In genomic region chr16:280991-281659, GRCh38 we compare ENCODE assay signal across 15 cellular contexts. TPM values are rescaled to one million over a fixed set of nuclear protein-coding genes. Genes with fewer than 3 reads are reported as not detected.
DNase-seq lines count a peak whose midpoint lies in the region; TF ChIP-seq lines count a peak whose summit lies in the region.
"Had no signal": no experiment of that assay in that cellular context is flagged by ENCODE, and none has a peak within 500 bp of the region (broad histone marks: within the 10 kb centered on the region; RNA-seq: fewer than 3 reads in every experiment).

No MANE protein-coding gene starts in this region.

- WGBS in endodermal cell (ENCODE audit: insufficient coverage in 1 of 2, insufficient read length in 1 of 2), 2 experiments, result 70 to 74% methylated on average over 13 to 27 of the region's 27 CpGs
- WGBS in adrenal gland, 4 donors, result 33 to 66% (median 49%) methylated on average over 10 to 27 of the region's 27 CpGs

- intact Hi-C loops in A673 (cut with micrococcal nuclease; ENCODE audit: unreplicated experiment) (loop anchor here (2.0 kb wide), 1 partner anchor 72 kb away; the partner anchor contains the start of gene AXIN1), adrenal gland (cut with DNase I) (no loop called here)

- H3K4me1 Mint-ChIP-seq in endodermal cell, result no peaks in the 10 kb centered on the region
- H3K4me1 Mint-ChIP-seq in neural crest cell, result no peaks in the 10 kb centered on the region

- peaks cover 8% of the 10 kb centered on the region for H3K36me3 Mint-ChIP-seq in endodermal cell (ENCODE audit: low read depth)
- H3K36me3 Mint-ChIP-seq in neural crest cell (ENCODE audit: low read depth), result no peaks in the 10 kb centered on the region
- H3K36me3 Mint-ChIP-seq: naive B cell had no signal

- H3K9me3 ChIP-seq in A673 (ENCODE audit: low read depth, low read length, poor library complexity, severe bottlenecking) (no peaks in the 10 kb centered on the region), HUES6 (ENCODE audit: control insufficient read depth, insufficient read depth, low read depth, low read length) (no peaks in the 10 kb centered on the region), endodermal cell (ENCODE audit: control insufficient read depth, low read length) (no peaks in the 10 kb centered on the region), adrenal gland (replicated peaks in 1 of 3) (no peaks in the 10 kb centered on the region)
- H3K9me3 ChIP-seq: SJSA1 had no signal

- H3K27me3 Mint-ChIP-seq in endodermal cell (ENCODE audit: insufficient read depth) (peaks cover 15% of the 10 kb centered on the region), neural crest cell (ENCODE audit: low read depth) (peaks cover 46% of the 10 kb centered on the region)

- H3K4me3 Mint-ChIP-seq in endodermal cell (peak overlapping the region; percentile 58), neural crest cell (peak overlapping the region; percentile 69)
- H3K4me3 Mint-ChIP-seq: naive B cell had no signal

- H3K4me3 ChIP-seq in A673 (ENCODE audit: low read depth, low read length, poor library complexity, severe bottlenecking) (peak overlapping the region; percentile 52), HUES6 (ENCODE audit: low read depth, low read length) (peak overlapping the region; percentile 63), endodermal cell (ENCODE audit: low read length) (peak overlapping the region; percentile 66), adrenal gland (peak overlapping the region in 1 of 4 donors; percentile 42)
- H3K4me3 ChIP-seq: SJSA1 had no signal

- POLR2A ChIA-PET in A673 (lab: Charles Lee; ENCODE audit: low non-redundant PET), result no interaction called here

- H3K36me3 ChIP-seq in A673 (ENCODE audit: insufficient read depth, low read length, poor library complexity, severe bottlenecking) (no peaks in the 10 kb centered on the region), HUES6 (ENCODE audit: control insufficient read depth, insufficient read depth, low read length) (peaks cover 4% of the 10 kb centered on the region; the same call in 1 of the 2 replicates), endodermal cell (ENCODE audit: control insufficient read depth, insufficient read depth, low read length) (no peaks in the 10 kb centered on the region), adrenal gland (replicated peaks in 1 of 2) (no peaks in the 10 kb centered on the region)
- H3K36me3 ChIP-seq: SJSA1 had no signal

- TF ChIP-seq POLR2A in adrenal gland (IDR thresholded peaks at IDR 0.05), result no peak

- CTCF ChIA-PET in A673 (lab: Charles Lee), result no interaction called here

- no peak for DNase-seq in A673 (ENCODE audit: low spot score)
- no peak for DNase-seq in endodermal cell
- DNase-seq in neural crest cell (ENCODE audit: low read depth, low spot score), result no peak
- DNase-seq in NCI-H1105 treated with DMSO at 0.1 percent for 48 hours (lab: John Stamatoyannopoulos, UW), result no peak
- DNase-seq in adrenal gland, result no peak
- no peak for DNase-seq in putamen (ENCODE audit: low spot score)
- no peak for DNase-seq in NK-92 treated with Interleukin-12 subunit alpha and Interleukin-12 subunit beta, amount 100 ng/mL, for 24 hours (lab: John Stamatoyannopoulos, UW)
- DNase-seq: activated T-cell treated with anti-CD3 and anti-CD28 coated beads, Interleukin-2, amount 50 U/mL, for 1 hour; naive B cell; stimulated activated CD4-positive, alpha-beta T cell treated with anti-CD3 and anti-CD28 coated beads, Interleukin-15, amount 100 ng/mL, for 24 hours; stimulated activated CD8-positive, alpha-beta memory T cell treated with anti-CD3 and anti-CD28 coated beads, Interleukin-4, amount 100 ng/mL, for 48 hours had no signal

- H3K27me3 ChIP-seq in A673 (replicated peaks; ENCODE audit: insufficient read depth, low read depth, low read length, poor library complexity) (peaks cover 19% of the 10 kb centered on the region), HUES6 (ENCODE audit: control insufficient read depth, insufficient read depth, low read length) (peaks cover 51% of the 10 kb centered on the region), endodermal cell (ENCODE audit: control insufficient read depth, insufficient read depth, low read length, poor library complexity, severe bottlenecking) (peaks cover 10% of the 10 kb centered on the region), adrenal gland (peaks cover 14% of the 10 kb centered on the region)

- peaks cover 2% of the 10 kb centered on the region for H3K9me3 Mint-ChIP-seq in endodermal cell
- no peaks in the 10 kb centered on the region for H3K9me3 Mint-ChIP-seq in neural crest cell
- H3K9me3 Mint-ChIP-seq: naive B cell had no signal

- no peak overlapping the region for H3K27ac Mint-ChIP-seq in endodermal cell
- H3K27ac Mint-ChIP-seq in neural crest cell (ENCODE audit: unreplicated experiment), result no peak overlapping the region
- H3K27ac Mint-ChIP-seq: naive B cell had no signal

- H3K9ac ChIP-seq in HUES6 (ENCODE audit: low read length), result no peak overlapping the region
- no peak overlapping the region for H3K9ac ChIP-seq in endodermal cell (ENCODE audit: extremely low read depth, low read length, poor library complexity, severe bottlenecking)

- H3K27ac ChIP-seq in A673 (ENCODE audit: low read depth, low read length, poor library complexity, severe bottlenecking) (no peak overlapping the region), HUES6 (ENCODE audit: low read depth, low read length) (no peak overlapping the region), endodermal cell (ENCODE audit: low read depth, low read length) (no peak overlapping the region), adrenal gland (no peak overlapping the region)
- H3K27ac ChIP-seq: epithelial cell of prostate, SJSA1 had no signal

- no TSS peak for BruUV-seq in A673 (replicated peaks; lab: Mats Ljungman, UMichigan)

- H3K4me1 ChIP-seq in A673 (ENCODE audit: insufficient read depth, low read length, poor library complexity, severe bottlenecking) (no peaks in the 10 kb centered on the region), HUES6 (ENCODE audit: control insufficient read depth, insufficient read depth, low read length) (0 out of 2 replicates have a peak, but pooled peaks cover 4% of the 10 kb centered on the region), endodermal cell (ENCODE audit: control insufficient read depth, insufficient read depth, low read length) (peaks cover 3% of the 10 kb centered on the region), adrenal gland (replicated peaks in 1 of 2) (peaks cover 0 to 5% of the 10 kb centered on the region in 2 donors)
- H3K4me1 ChIP-seq: SJSA1 had no signal

- TF ChIP-seq CTCF in A673 (conservative IDR thresholded peaks at IDR 0.05; ENCODE audit: low read depth, low read length) (no peak), endodermal cell (conservative IDR thresholded peaks at IDR 0.05) (no peak), neural crest cell (conservative IDR thresholded peaks at IDR 0.05) (no peak), adrenal gland (IDR thresholded peaks at IDR 0.05) (no peak)

RNA-seq across cellular contexts. Expression of gene ARHGDIG, which starts 0.7 kb away (rescaled TPM):
- total RNA-seq in A673 (2021) (0.41 and 0.48 TPM in 2 replicates), endodermal cell (10 to 100 TPM in 1 of 2 donors, 1 to 10 TPM in 1; 6.8 to 19.2 TPM), neural crest cell (2.0 and 3.0 TPM in 2 replicates), adrenal gland (1 to 10 TPM in 1 of 8 donors, under 1 TPM in 4, not detected in 3; 0.23 to 1.6 (median 0.41) TPM)
- 4.6 TPM for polyA plus RNA-seq in endodermal cell (2013, experiment 1 of 2)
- polyA plus RNA-seq in endodermal cell (2013, experiment 2 of 2), result 3.8 TPM
- polyA plus RNA-seq in adrenal gland, result 1 to 10 TPM in 2 of 3 donors, under 1 TPM in 1; 0.40 to 3.5 (median 1.3) TPM
- total RNA-seq: SJSA1 had no signal

RNA-seq across cellular contexts. Expression of gene PDIA2, which starts 1.8 kb away (rescaled TPM):
- total RNA-seq in A673 (2021) (0.46 TPM in 1 of 2 replicates, not detected in the other), endodermal cell (1 to 10 TPM; 2.9 to 9.9 TPM), neural crest cell (1.4 and 2.1 TPM in 2 replicates), adrenal gland (under 1 TPM in 5 of 8 donors, not detected in 3; 0.28 to 0.95 (median 0.39) TPM)
- 3.8 TPM for polyA plus RNA-seq in endodermal cell (2013, experiment 1 of 2)
- 2.4 TPM for polyA plus RNA-seq in endodermal cell (2013, experiment 2 of 2)
- 1 to 10 TPM in 2 of 3 donors, not detected in 1; 2.6 to 9.7 TPM for polyA plus RNA-seq in adrenal gland
- total RNA-seq: SJSA1 had no signal
- polyA plus RNA-seq: BJ had no signal

RNA-seq across cellular contexts. Expression of gene RGS11, which starts 5.4 kb away (rescaled TPM):
- total RNA-seq in A673 (2021) (not detected in 2 replicates), endodermal cell (1 to 10 TPM; 2.0 to 7.8 TPM), neural crest cell (1.9 and 2.8 TPM in 2 replicates), adrenal gland (10 to 100 TPM in 1 of 8 donors, 1 to 10 TPM in 7; 2.1 to 51.1 (median 6.1) TPM)
- 3.0 TPM for polyA plus RNA-seq in endodermal cell (2013, experiment 1 of 2)
- 1.5 TPM for polyA plus RNA-seq in endodermal cell (2013, experiment 2 of 2)
- polyA plus RNA-seq in adrenal gland, result 10 to 100 TPM in 2 of 3 donors, 1 to 10 TPM in 1; 1.4 to 98.6 (median 34.9) TPM
- total RNA-seq: SJSA1 had no signal

RNA-seq across cellular contexts. Expression of gene FAM234A, which starts 46.5 kb away (rescaled TPM):
- 72.4 and 82.1 TPM in 2 replicates for total RNA-seq in A673 (2021)
- total RNA-seq in endodermal cell, result 100 to 1,000 TPM; 123 to 130 TPM
- polyA plus RNA-seq in endodermal cell (2013, experiment 1 of 2), result 85.6 TPM
- 78.2 TPM for polyA plus RNA-seq in endodermal cell (2013, experiment 2 of 2)
- total RNA-seq in neural crest cell, result 89.8 and 97.8 TPM in 2 replicates
- 100 to 1,000 TPM in 4 of 8 donors, 10 to 100 TPM in 4; 70.4 to 207 (median 109) TPM for total RNA-seq in adrenal gland
- 10 to 100 TPM; 60.2 to 91.5 (median 68.2) TPM for polyA plus RNA-seq in adrenal gland

RNA-seq across cellular contexts. Expression of gene LUC7L, which starts 51.9 kb away (rescaled TPM):
- total RNA-seq in A673 (2021), result 128 and 152 TPM in 2 replicates
- 100 to 1,000 TPM; 130 to 151 TPM for total RNA-seq in endodermal cell
- 177 TPM for polyA plus RNA-seq in endodermal cell (2013, experiment 1 of 2)
- polyA plus RNA-seq in endodermal cell (2013, experiment 2 of 2), result 162 TPM
- 177 and 192 TPM in 2 replicates for total RNA-seq in neural crest cell
- 100 to 1,000 TPM in 1 of 8 donors, 10 to 100 TPM in 7; 19.7 to 102 (median 66.0) TPM for total RNA-seq in adrenal gland
- polyA plus RNA-seq in adrenal gland, result 100 to 1,000 TPM in 2 of 3 donors, 10 to 100 TPM in 1; 29.0 to 700 (median 372) TPM
